Comparison of ENCODE assay signal across 1 cellular context in the genomic region with DNA sequence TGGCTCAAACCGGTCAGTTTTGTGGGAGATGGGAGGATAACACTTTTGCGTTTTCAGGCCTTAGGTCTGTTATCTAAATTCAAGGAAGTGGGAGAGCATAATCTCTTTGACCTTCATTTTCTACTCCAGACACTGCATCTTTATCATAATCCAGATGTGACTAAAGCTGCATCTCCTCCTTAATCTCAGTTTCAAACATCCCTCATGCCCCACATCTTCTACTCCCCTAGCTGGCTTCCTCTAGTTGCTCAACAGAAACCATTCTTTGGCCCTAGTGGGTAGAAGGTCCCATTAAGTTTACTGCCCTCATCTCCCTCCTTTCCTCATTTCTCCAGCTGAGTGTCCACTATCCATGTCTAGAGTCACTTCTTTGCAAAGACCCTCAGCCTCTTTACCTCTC.
TF ChIP-seq lines count a peak whose summit lies in the region.

No MANE protein-coding gene starts in this region.

TF ChIP-seq in K562, 482 proteins besides CTCF, POLR2A, EP300 and RAD21 (continued from another document):
- no peak for TF ChIP-seq BCLAF1 (IDR thresholded peaks at IDR 0.05; ENCODE audit: borderline replicate concordance in 1 of 2, control insufficient read depth in 1 of 2, low read depth in 2 of 2, low read length in 1 of 2)
- TF ChIP-seq VEZF1 (CRISPR knock-in tag; IDR thresholded peaks at IDR 0.05), result 0 out of 2 replicates have a peak, but pooled peaks have one; percentile 11
- no peak for TF ChIP-seq TCF3 (CRISPR knock-in tag; IDR thresholded peaks at IDR 0.05)
- TF ChIP-seq ESRRA (IDR thresholded peaks at IDR 0.05; ENCODE audit: borderline replicate concordance, low read depth), result peak; percentile 13; the same call in 1 of the 2 replicates
- TF ChIP-seq MCM7 (IDR thresholded peaks at IDR 0.05), result no peak
- TF ChIP-seq RCOR1 (IDR thresholded peaks at IDR 0.05; ENCODE audit: borderline replicate concordance in 1 of 2, low read depth in 2 of 2, low read length in 2 of 2), result 0 out of 4 replicates have a peak, but pooled peaks of 1 of the 2 experiments have one; percentile 10
- no peak for TF ChIP-seq KLF10 (CRISPR knock-in tag; IDR thresholded peaks at IDR 0.05)
